9 cellular contexts compared by ENCODE assay signal in genomic region chr7:130939285-130940095, GRCh38.
DNase-seq lines count a peak whose midpoint lies in the region; ATAC-seq and TF ChIP-seq lines count a peak whose summit lies in the region.
"Had no signal": no experiment of that assay in that cellular context is flagged by ENCODE, and none has a peak within 500 bp of the region (broad histone marks: within the 10 kb centered on the region; RNA-seq: fewer than 3 reads in every experiment).

No MANE protein-coding gene starts in this region.

- CTCF ChIA-PET in activated CD8-positive, alpha-beta T cell treated with anti-CD3 and anti-CD28 coated beads, Interleukin-2, amount 10 ng/mL, durations not matched to agents 7 days and 5 days (lab: Charles Lee), result interaction anchor here (0.7 to 4.1 kb wide), 10 partner anchors 9 to 101 kb away, joined by 3 to 19 read pairs (median 10); no protein-coding TSS in a partner anchor

- peaks cover 80% of the 10 kb centered on the region for H3K36me3 Mint-ChIP-seq in T-helper 2 cell treated with Interferon-gamma antibody and Interleukin-4, amounts not matched to agents 5 μg/mL and 100 μg/mL, for 36 hours (ENCODE audit: low read depth)
- peaks cover 77% of the 10 kb centered on the region for H3K36me3 Mint-ChIP-seq in activated CD8-positive, alpha-beta T cell treated with anti-CD3 and anti-CD28 coated beads, Interleukin-2, amount 10 ng/mL, durations not matched to agents 7 days and 5 days (ENCODE audit: low read depth)
- H3K36me3 Mint-ChIP-seq in stimulated activated naive B cell treated with anti-CD40 and anti-IgM and Interleukin-4, amounts not matched to agents 10 μg/mL and 1 μg/mL and 100 μg/mL, for 72 hours, result peaks cover 45 to 74% of the 10 kb centered on the region in 2 donors

- H3K9me3 Mint-ChIP-seq in T-helper 2 cell treated with Interferon-gamma antibody and Interleukin-4, amounts not matched to agents 5 μg/mL and 100 μg/mL, for 36 hours, result no peaks in the 10 kb centered on the region
- H3K9me3 Mint-ChIP-seq in activated CD8-positive, alpha-beta T cell treated with anti-CD3 and anti-CD28 coated beads, Interleukin-2, amount 10 ng/mL, durations not matched to agents 7 days and 5 days (ENCODE audit: insufficient read depth), result no peaks in the 10 kb centered on the region
- H3K9me3 Mint-ChIP-seq in stimulated activated naive B cell treated with anti-CD40 and anti-IgM and Interleukin-4, amounts not matched to agents 10 μg/mL and 1 μg/mL and 100 μg/mL, for 72 hours, result no peaks in the 10 kb centered on the region

- ATAC-seq in activated CD8-positive, alpha-beta T cell treated with anti-CD3 and anti-CD28 coated beads, Interleukin-2, amount 10 ng/mL, durations not matched to agents 7 days and 5 days, result no peak
- no peak for ATAC-seq in stimulated activated naive B cell treated with anti-CD40 and anti-IgM and Interleukin-4, amounts not matched to agents 10 μg/mL and 1 μg/mL and 100 μg/mL, for 72 hours (replicated peaks)
- ATAC-seq in HG03469 (IDR thresholded peaks at IDR 0.05; ENCODE audit: unreplicated experiment), result no peak
- no peak for ATAC-seq in GM19463 (IDR thresholded peaks at IDR 0.05; ENCODE audit: unreplicated experiment)

- no peaks in the 10 kb centered on the region for H3K27me3 Mint-ChIP-seq in T-helper 2 cell treated with Interferon-gamma antibody and Interleukin-4, amounts not matched to agents 5 μg/mL and 100 μg/mL, for 36 hours (ENCODE audit: low read depth)
- no peaks in the 10 kb centered on the region for H3K27me3 Mint-ChIP-seq in activated CD8-positive, alpha-beta T cell treated with anti-CD3 and anti-CD28 coated beads, Interleukin-2, amount 10 ng/mL, durations not matched to agents 7 days and 5 days (ENCODE audit: low read depth)
- H3K27me3 Mint-ChIP-seq in stimulated activated naive B cell treated with anti-CD40 and anti-IgM and Interleukin-4, amounts not matched to agents 10 μg/mL and 1 μg/mL and 100 μg/mL, for 72 hours, result no peaks in the 10 kb centered on the region

- no peak for TF ChIP-seq CTCF in fibroblast of the aortic adventitia (IDR thresholded peaks at IDR 0.05; ENCODE audit: insufficient read depth, low read length)

- peak overlapping the region; percentile 46 for H3K4me3 ChIP-seq in fibroblast of the aortic adventitia (ENCODE audit: low read depth, low read length)

- POLR2A ChIA-PET in activated CD8-positive, alpha-beta T cell treated with anti-CD3 and anti-CD28 coated beads, Interleukin-2, amount 10 ng/mL, durations not matched to agents 7 days and 5 days (lab: Charles Lee), result interaction anchor here (0.6 to 2.8 kb wide), 9 partner anchors 8 to 26 kb away, joined by 3 to 16 read pairs (median 3); no protein-coding TSS in a partner anchor

- peak overlapping the region; percentile 82 for H3K27ac Mint-ChIP-seq in T-helper 2 cell treated with Interferon-gamma antibody and Interleukin-4, amounts not matched to agents 5 μg/mL and 100 μg/mL, for 36 hours
- H3K27ac Mint-ChIP-seq in activated CD8-positive, alpha-beta T cell treated with anti-CD3 and anti-CD28 coated beads, Interleukin-2, amount 10 ng/mL, durations not matched to agents 7 days and 5 days, result peak overlapping the region; percentile 43
- H3K27ac Mint-ChIP-seq in stimulated activated naive B cell treated with anti-CD40 and anti-IgM and Interleukin-4, amounts not matched to agents 10 μg/mL and 1 μg/mL and 100 μg/mL, for 72 hours, result peak overlapping the region; percentile 32

- H3K4me3 Mint-ChIP-seq in T-helper 2 cell treated with Interferon-gamma antibody and Interleukin-4, amounts not matched to agents 5 μg/mL and 100 μg/mL, for 36 hours, result peak overlapping the region; percentile 37
- no peak overlapping the region for H3K4me3 Mint-ChIP-seq in activated CD8-positive, alpha-beta T cell treated with anti-CD3 and anti-CD28 coated beads, Interleukin-2, amount 10 ng/mL, durations not matched to agents 7 days and 5 days
- H3K4me3 Mint-ChIP-seq in stimulated activated naive B cell treated with anti-CD40 and anti-IgM and Interleukin-4, amounts not matched to agents 10 μg/mL and 1 μg/mL and 100 μg/mL, for 72 hours, result peak overlapping the region; percentile 34 to 39

- peaks cover 78% of the 10 kb centered on the region for H3K4me1 Mint-ChIP-seq in T-helper 2 cell treated with Interferon-gamma antibody and Interleukin-4, amounts not matched to agents 5 μg/mL and 100 μg/mL, for 36 hours (ENCODE audit: low read depth)
- peaks cover 79% of the 10 kb centered on the region for H3K4me1 Mint-ChIP-seq in activated CD8-positive, alpha-beta T cell treated with anti-CD3 and anti-CD28 coated beads, Interleukin-2, amount 10 ng/mL, durations not matched to agents 7 days and 5 days (ENCODE audit: low read depth)
- peaks cover 50 to 72% of the 10 kb centered on the region in 2 donors for H3K4me1 Mint-ChIP-seq in stimulated activated naive B cell treated with anti-CD40 and anti-IgM and Interleukin-4, amounts not matched to agents 10 μg/mL and 1 μg/mL and 100 μg/mL, for 72 hours

- DNase-seq in T-helper 2 cell treated with Interferon-gamma antibody and Interleukin-4, amounts not matched to agents 5 μg/mL and 100 μg/mL, for 36 hours (ENCODE audit: low spot score), result no peak
- DNase-seq in T-helper 2 cell, result no peak
- no peak for DNase-seq in activated CD8-positive, alpha-beta T cell treated with anti-CD3 and anti-CD28 coated beads, Interleukin-2, amount 10 ng/mL, durations not matched to agents 7 days and 5 days
- DNase-seq in fibroblast of the aortic adventitia (ENCODE audit: low read depth), result peak; percentile 53
- no peak for DNase-seq in stimulated activated naive B cell treated with anti-CD40 and anti-IgM and Interleukin-4, amounts not matched to agents 10 μg/mL and 1 μg/mL and 100 μg/mL, for 72 hours
- DNase-seq in NOMO-1 (lab: John Stamatoyannopoulos, UW; ENCODE audit: unreplicated experiment in 2 of 2), result no peak
- DNase-seq: NCI-H526 treated with DMSO at 0.1 percent for 48 hours had no signal

Comparison
In these comparisons a context has a peak if more than half of its experiments do, and no peak if none do; other contexts are left out.
1. H3K27ac Mint-ChIP-seq: peak in every context shown above with its lines; median percentile 82 in T-helper 2 cell treated with Interferon-gamma antibody and Interleukin-4, amounts not matched to agents 5 μg/mL and 100 μg/mL, for 36 hours; 43 in activated CD8-positive, alpha-beta T cell treated with anti-CD3 and anti-CD28 coated beads, Interleukin-2, amount 10 ng/mL, durations not matched to agents 7 days and 5 days; 32 in stimulated activated naive B cell treated with anti-CD40 and anti-IgM and Interleukin-4, amounts not matched to agents 10 μg/mL and 1 μg/mL and 100 μg/mL, for 72 hours.